18 cellular contexts compared by ENCODE assay signal in the genomic region with DNA sequence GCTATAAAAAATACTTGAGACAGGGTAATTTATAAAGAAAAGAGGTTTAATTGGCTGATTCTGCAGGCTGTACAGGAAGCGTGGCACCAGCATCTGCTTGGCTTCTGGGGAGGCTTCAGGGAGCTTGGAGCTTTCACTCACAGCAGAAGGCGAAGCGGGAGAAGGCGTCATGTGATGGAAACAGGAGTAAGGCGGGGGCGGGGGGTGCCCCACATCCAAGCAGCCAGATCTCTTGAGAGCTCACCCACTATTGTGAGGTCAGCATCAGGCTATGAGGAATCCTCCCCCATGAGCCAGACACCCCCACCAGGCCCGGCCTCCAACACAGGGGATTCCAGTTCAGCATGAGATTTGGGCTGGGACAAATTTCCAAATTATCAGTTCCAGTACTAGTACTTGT. TPM values are rescaled to one million over a fixed set of nuclear protein-coding genes. Genes with fewer than 3 reads are reported as not detected.
DNase-seq lines count a peak whose midpoint lies in the region; ATAC-seq and TF ChIP-seq lines count a peak whose summit lies in the region.
"Had no signal": no experiment of that assay in that cellular context is flagged by ENCODE, and none has a peak within 500 bp of the region (broad histone marks: within the 10 kb centered on the region; RNA-seq: fewer than 3 reads in every experiment).

No MANE protein-coding gene starts in this region.

- H3K79me2 ChIP-seq in neural progenitor cell (ENCODE audit: low read depth), result no peaks in the 10 kb centered on the region

- ATAC-seq in activated T-cell treated with anti-CD3 and anti-CD28 coated beads, Interleukin-2, amount 50 U/mL, for 72 hours (replicated peaks in 1 of 2), result peak; percentile 44 to 51
- no peak for ATAC-seq in HG02870 (IDR thresholded peaks at IDR 0.05; ENCODE audit: unreplicated experiment)
- ATAC-seq in HG03565 (IDR thresholded peaks at IDR 0.05; ENCODE audit: unreplicated experiment), result no peak

- H3K4me1 ChIP-seq in neural progenitor cell (no peaks in the 10 kb centered on the region), esophagus muscularis mucosa (peaks cover 6 to 14% (median 10%) of the 10 kb centered on the region in 4 donors)

- no peaks in the 10 kb centered on the region for H4K20me1 ChIP-seq in neural progenitor cell (ENCODE audit: low read depth)

- H3K4me1 Mint-ChIP-seq in activated CD4-positive, alpha-beta T cell treated with anti-CD3 and anti-CD28 coated beads, Interleukin-2, amount 10 ng/mL, durations not matched to agents 7 days and 5 days, result peaks cover 8% of the 10 kb centered on the region
- H3K4me1 Mint-ChIP-seq in activated T-cell treated with anti-CD3 and anti-CD28 coated beads, Interleukin-2, amount 50 U/mL, for 72 hours (ENCODE audit: low read depth), result peaks cover 29% of the 10 kb centered on the region
- peaks cover 2% of the 10 kb centered on the region for H3K4me1 Mint-ChIP-seq in neural progenitor cell
- H3K4me1 Mint-ChIP-seq: brain had no signal

- H3K9ac ChIP-seq in neural progenitor cell, result no peak overlapping the region
- H3K9ac ChIP-seq: GM23248 had no signal

- peaks cover 45% of the 10 kb centered on the region for H3K36me3 Mint-ChIP-seq in activated CD4-positive, alpha-beta T cell treated with anti-CD3 and anti-CD28 coated beads, Interleukin-2, amount 10 ng/mL, durations not matched to agents 7 days and 5 days (ENCODE audit: low read depth)
- peaks cover 12 to 34% of the 10 kb centered on the region in 2 donors for H3K36me3 Mint-ChIP-seq in activated T-cell treated with anti-CD3 and anti-CD28 coated beads, Interleukin-2, amount 50 U/mL, for 72 hours (ENCODE audit: insufficient read depth in 2 of 2)
- H3K36me3 Mint-ChIP-seq in neural progenitor cell, result peaks cover 41% of the 10 kb centered on the region

- intact Hi-C loops in esophagus muscularis mucosa (cut with DNase I), result no loop called here

- no peaks in the 10 kb centered on the region for H3K27me3 Mint-ChIP-seq in activated CD4-positive, alpha-beta T cell treated with anti-CD3 and anti-CD28 coated beads, Interleukin-2, amount 10 ng/mL, durations not matched to agents 7 days and 5 days
- no peaks in the 10 kb centered on the region for H3K27me3 Mint-ChIP-seq in activated T-cell treated with anti-CD3 and anti-CD28 coated beads, Interleukin-2, amount 50 U/mL, for 72 hours (ENCODE audit: low read depth)
- H3K27me3 Mint-ChIP-seq in neural progenitor cell (ENCODE audit: insufficient read depth, low read depth), result no peaks in the 10 kb centered on the region
- H3K27me3 Mint-ChIP-seq: brain had no signal

- H3K27ac ChIP-seq in neural progenitor cell (no peak overlapping the region), esophagus muscularis mucosa (replicated peaks in 1 of 4) (no peak overlapping the region)
- H3K27ac ChIP-seq: GM23248, thoracic aorta had no signal

- H3F3A ChIP-seq in neural progenitor cell (ENCODE audit: low read depth), result peaks cover 4% of the 10 kb centered on the region

- no peak for TF ChIP-seq POLR2A in esophagus muscularis mucosa (IDR thresholded peaks at IDR 0.05; ENCODE audit: low read depth)

- POLR2A ChIA-PET in activated CD4-positive, alpha-beta T cell treated with anti-CD3 and anti-CD28 coated beads, Interleukin-2, amount 10 ng/mL, durations not matched to agents 7 days and 5 days (lab: Charles Lee), result no interaction called here

- no peaks in the 10 kb centered on the region for H3K36me3 ChIP-seq in neural progenitor cell
- peaks cover 45 to 97% (median 74%) of the 10 kb centered on the region in 4 donors for H3K36me3 ChIP-seq in esophagus muscularis mucosa

- 94% methylated on average over 7 of the region's 7 CpGs for WGBS in esophagus muscularis mucosa

- TF ChIP-seq EP300 in esophagus muscularis mucosa (IDR thresholded peaks at IDR 0.05), result no peak

- no peak overlapping the region for H3K27ac Mint-ChIP-seq in activated CD4-positive, alpha-beta T cell treated with anti-CD3 and anti-CD28 coated beads, Interleukin-2, amount 10 ng/mL, durations not matched to agents 7 days and 5 days
- H3K27ac Mint-ChIP-seq in activated T-cell treated with anti-CD3 and anti-CD28 coated beads, Interleukin-2, amount 50 U/mL, for 72 hours, result no peak overlapping the region
- H3K27ac Mint-ChIP-seq in neural progenitor cell, result peak overlapping the region; percentile 3

- no peak overlapping the region for H3K4me3 ChIP-seq in neural progenitor cell
- no peak overlapping the region for H3K4me3 ChIP-seq in esophagus muscularis mucosa
- H3K4me3 ChIP-seq: GM23248, MG63, thoracic aorta had no signal

- no peak overlapping the region for H2AFZ ChIP-seq in neural progenitor cell (replicated peaks)
- H2AFZ ChIP-seq: GM23248 had no signal

- H3K27me3 ChIP-seq in neural progenitor cell (no peaks in the 10 kb centered on the region), esophagus muscularis mucosa (no peaks in the 10 kb centered on the region)
- H3K27me3 ChIP-seq: MG63 had no signal

- TF ChIP-seq CTCF in neural progenitor cell (IDR thresholded peaks at IDR 0.05), result no peak
- no peak for TF ChIP-seq CTCF in esophagus muscularis mucosa (IDR thresholded peaks at IDR 0.05)

- no peaks in the 10 kb centered on the region for H3K9me3 Mint-ChIP-seq in activated CD4-positive, alpha-beta T cell treated with anti-CD3 and anti-CD28 coated beads, Interleukin-2, amount 10 ng/mL, durations not matched to agents 7 days and 5 days
- H3K9me3 Mint-ChIP-seq in activated T-cell treated with anti-CD3 and anti-CD28 coated beads, Interleukin-2, amount 50 U/mL, for 72 hours, result no peaks in the 10 kb centered on the region
- H3K9me3 Mint-ChIP-seq in neural progenitor cell, result no peaks in the 10 kb centered on the region
- H3K9me3 Mint-ChIP-seq: brain had no signal

- no peak overlapping the region for H3K4me2 ChIP-seq in neural progenitor cell

- peak; percentile 26 to 38 for DNase-seq in activated CD4-positive, alpha-beta T cell treated with anti-CD3 and anti-CD28 coated beads for 24 hours (ENCODE audit: low read depth in 2 of 2)
- DNase-seq in activated CD4-positive, alpha-beta T cell treated with anti-CD3 and anti-CD28 coated beads, Interleukin-2, amount 10 ng/mL, durations not matched to agents 7 days and 5 days, result no peak
- no peak for DNase-seq in activated T-cell treated with anti-CD3 and anti-CD28 coated beads, Interleukin-2, amount 50 U/mL, for 72 hours
- DNase-seq in neural progenitor cell (ENCODE audit: low spot score) (no peak), esophagus muscularis mucosa (ENCODE audit: extremely low spot score) (no peak)
- DNase-seq in stimulated activated CD8-positive, alpha-beta memory T cell treated with anti-CD3 and anti-CD28 coated beads, Interleukin-15, amount 100 ng/mL, for 48 hours (ENCODE audit: low read depth in 2 of 2), result peak; percentile 19 to 27
- DNase-seq: 8988T, C1 segment of cervical spinal cord, DMS79, MG63, NCI-H187, NCI-H526, OCI-M1 had no signal

- H3K4me3 Mint-ChIP-seq in activated CD4-positive, alpha-beta T cell treated with anti-CD3 and anti-CD28 coated beads, Interleukin-2, amount 10 ng/mL, durations not matched to agents 7 days and 5 days, result no peak overlapping the region
- no peak overlapping the region for H3K4me3 Mint-ChIP-seq in activated T-cell treated with anti-CD3 and anti-CD28 coated beads, Interleukin-2, amount 50 U/mL, for 72 hours
- H3K4me3 Mint-ChIP-seq in neural progenitor cell, result no peak overlapping the region
- H3K4me3 Mint-ChIP-seq: brain had no signal

- CTCF ChIA-PET in activated CD4-positive, alpha-beta T cell treated with anti-CD3 and anti-CD28 coated beads, Interleukin-2, amount 10 ng/mL, durations not matched to agents 7 days and 5 days (lab: Charles Lee), result interaction anchor here (1.6 kb wide), 1 partner anchor 16 kb away, joined by 4 read pairs; no protein-coding TSS in a partner anchor

- no peaks in the 10 kb centered on the region for H3K9me3 ChIP-seq in neural progenitor cell (ENCODE audit: low read depth)
- no peaks in the 10 kb centered on the region for H3K9me3 ChIP-seq in esophagus muscularis mucosa
- H3K9me3 ChIP-seq: MG63, thoracic aorta had no signal

RNA-seq across cellular contexts. Expression of a gene that starts 46.2 kb away (rescaled TPM):
- 10 to 100 TPM; 31.9 to 35.0 TPM for total RNA-seq in activated CD4-positive, alpha-beta T cell treated with anti-CD3 and anti-CD28 coated beads, Interleukin-2, amount 10 ng/mL, durations not matched to agents 7 days and 5 days
- total RNA-seq in activated T-cell treated with anti-CD3 and anti-CD28 coated beads, Interleukin-2, amount 50 U/mL, for 72 hours, result 10 to 100 TPM; 18.1 to 18.7 TPM
- total RNA-seq in neural progenitor cell (ENCODE audit: low replicate concordance) (11.6 and 14.7 TPM in 2 replicates), esophagus muscularis mucosa (10 to 100 TPM in 3 of 4 donors, 1 to 10 TPM in 1; 9.1 to 17.2 (median 13.2) TPM)

RNA-seq across cellular contexts. Expression of a gene that starts 53.5 kb away (rescaled TPM):
- total RNA-seq in activated CD4-positive, alpha-beta T cell treated with anti-CD3 and anti-CD28 coated beads, Interleukin-2, amount 10 ng/mL, durations not matched to agents 7 days and 5 days, result 10 to 100 TPM; 44.6 to 47.1 TPM
- total RNA-seq in activated T-cell treated with anti-CD3 and anti-CD28 coated beads, Interleukin-2, amount 50 U/mL, for 72 hours, result 10 to 100 TPM; 37.4 to 46.7 TPM
- total RNA-seq in neural progenitor cell (ENCODE audit: low replicate concordance) (117 and 168 TPM in 2 replicates), esophagus muscularis mucosa (10 to 100 TPM; 16.8 to 33.3 (median 23.4) TPM)

Comparison
In these comparisons a context has a peak if more than half of its experiments do, and no peak if none do; other contexts are left out.
1. DNase-seq: peak in activated CD4-positive, alpha-beta T cell treated with anti-CD3 and anti-CD28 coated beads for 24 hours (2 of 2) and stimulated activated CD8-positive, alpha-beta memory T cell treated with anti-CD3 and anti-CD28 coated beads, Interleukin-15, amount 100 ng/mL, for 48 hours (2 of 2); none in activated CD4-positive, alpha-beta T cell treated with anti-CD3 and anti-CD28 coated beads, Interleukin-2, amount 10 ng/mL, durations not matched to agents 7 days and 5 days (single experiment), activated T-cell treated with anti-CD3 and anti-CD28 coated beads, Interleukin-2, amount 50 U/mL, for 72 hours (0 of 2), neural progenitor cell (single experiment) and esophagus muscularis mucosa (single experiment).
2. ATAC-seq: peak in activated T-cell treated with anti-CD3 and anti-CD28 coated beads, Interleukin-2, amount 50 U/mL, for 72 hours (2 of 2); none in HG02870 (single experiment) and HG03565 (single experiment).